33 cellular contexts compared by ENCODE assay signal in the genomic region with DNA sequence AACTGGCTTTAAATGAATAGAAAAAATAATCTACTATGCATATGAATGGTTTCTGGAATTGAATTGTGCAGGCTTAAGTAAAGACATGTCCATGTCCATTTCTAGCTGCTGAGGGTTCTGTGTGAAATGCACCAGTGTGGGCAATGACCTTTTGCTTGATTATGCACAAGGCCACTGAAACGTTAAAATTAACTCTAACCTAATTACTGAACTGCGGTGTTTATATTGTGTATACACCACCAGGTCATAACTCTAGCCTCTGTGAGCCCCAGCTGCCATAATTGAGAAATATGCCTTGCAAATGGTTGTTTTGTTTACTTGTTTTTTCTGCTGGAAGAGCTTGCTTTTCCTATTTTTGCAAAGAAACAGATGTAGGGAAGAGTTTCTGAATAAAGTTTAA. TPM values are rescaled to one million over a fixed set of nuclear protein-coding genes. Genes with fewer than 3 reads are reported as not detected.
"Had no signal": no experiment of that assay in that cellular context is flagged by ENCODE, and none has a peak within 500 bp of the region (broad histone marks: within the 10 kb centered on the region; RNA-seq: fewer than 3 reads in every experiment).

No MANE protein-coding gene starts in this region.

- H3K27ac Mint-ChIP-seq: activated B cell treated with CpG ODN at 0.5 μM for 24 hours; activated CD8-positive, alpha-beta T cell treated with anti-CD3 and anti-CD28 coated beads for 36 hours; activated naive CD4-positive, alpha-beta T cell treated with anti-CD3 and anti-CD28 coated beads for 36 hours; activated naive CD4-positive, alpha-beta T cell treated with anti-CD3 and anti-CD28 coated beads, Interleukin-2, amount 50 U/mL, for 24 hours; activated naive CD8-positive, alpha-beta T cell treated with anti-CD3 and anti-CD28 coated beads for 36 hours; activated naive CD8-positive, alpha-beta T cell treated with anti-CD3 and anti-CD28 coated beads, Interleukin-2, amount 50 U/mL, for 24 hours; activated T-helper 2 cell treated with anti-CD3 and anti-CD28 coated beads, Interferon-gamma antibody, Interleukin-2, Interleukin-4, amounts not matched to agents 10 μg/mL and 5 μg/mL and 100 μg/mL, durations not matched to agents 14 hours and 24 hours and 36 hours; effector memory CD8-positive, alpha-beta T cell; T-helper 17 cell; T-helper 2 cell treated with Interferon-gamma antibody and Interleukin-4, amounts not matched to agents 5 μg/mL and 100 μg/mL, for 36 hours had no signal

- H3K36me3 Mint-ChIP-seq: activated naive CD4-positive, alpha-beta T cell treated with anti-CD3 and anti-CD28 coated beads, Interleukin-2, amount 50 U/mL, for 24 hours; activated naive CD8-positive, alpha-beta T cell treated with anti-CD3 and anti-CD28 coated beads for 36 hours had no signal

- H3K27me3 ChIP-seq: adrenal gland, body of pancreas, breast epithelium, cardiac muscle cell, esophagus muscularis mucosa, heart left ventricle had no signal

- H3K27me3 Mint-ChIP-seq: activated B cell treated with CpG ODN at 0.5 μM for 24 hours; activated naive CD8-positive, alpha-beta T cell treated with anti-CD3 and anti-CD28 coated beads, Interleukin-2, amount 50 U/mL, for 24 hours had no signal

- H3K9me3 ChIP-seq: adrenal gland, body of pancreas, breast epithelium, esophagus muscularis mucosa had no signal

- H3K4me3 ChIP-seq: adrenal gland, body of pancreas, breast epithelium, cardiac muscle cell, esophagus muscularis mucosa, heart left ventricle had no signal

- H3K36me3 ChIP-seq: adrenal gland, breast epithelium, heart left ventricle, WERI-Rb-1 had no signal

- H3K4me1 ChIP-seq: adrenal gland, body of pancreas, breast epithelium had no signal

- H3K27ac ChIP-seq: adrenal gland, body of pancreas, breast epithelium, cardiac muscle cell, esophagus muscularis mucosa, heart left ventricle, WERI-Rb-1 had no signal

- H3K9me3 Mint-ChIP-seq: activated B cell treated with CpG ODN at 0.5 μM for 24 hours; activated CD8-positive, alpha-beta T cell treated with anti-CD3 and anti-CD28 coated beads for 36 hours; activated naive CD4-positive, alpha-beta T cell treated with anti-CD3 and anti-CD28 coated beads for 36 hours; activated T-cell treated with anti-CD3 and anti-CD28 coated beads, Interleukin-2, amount 50 U/mL, for 4 hours; activated T-helper 2 cell treated with anti-CD3 and anti-CD28 coated beads, Interferon-gamma antibody, Interleukin-2, Interleukin-4, amounts not matched to agents 10 μg/mL and 5 μg/mL and 100 μg/mL, durations not matched to agents 14 hours and 24 hours and 36 hours; effector memory CD8-positive, alpha-beta T cell; T-helper 2 cell treated with Interferon-gamma antibody and Interleukin-4, amounts not matched to agents 5 μg/mL and 100 μg/mL, for 36 hours had no signal

- DNase-seq: activated B cell treated with CpG ODN at 0.5 μM for 24 hours; activated CD4-positive, alpha-beta T cell treated with anti-CD3 and anti-CD28 coated beads for 48 hours; activated CD4-positive, alpha-beta T cell treated with anti-CD3 and anti-CD28 coated beads, Interleukin-2, amount 50 U/mL, for 1 hour; activated CD4-positive, alpha-beta T cell treated with anti-CD3 and anti-CD28 coated beads, Interleukin-2, amount 50 U/mL, for 48 hours; activated CD8-positive, alpha-beta memory T cell treated with anti-CD3 and anti-CD28 coated beads for 24 hours; activated CD8-positive, alpha-beta T cell treated with anti-CD3 and anti-CD28 coated beads for 36 hours; activated effector memory CD4-positive, alpha-beta T cell treated with anti-CD3 and anti-CD28 coated beads, Interleukin-2, amount 50 U/mL, for 16 hours; activated naive CD4-positive, alpha-beta T cell treated with anti-CD3 and anti-CD28 coated beads for 36 hours; activated naive CD8-positive, alpha-beta T cell treated with anti-CD3 and anti-CD28 coated beads for 36 hours; activated naive CD8-positive, alpha-beta T cell treated with anti-CD3 and anti-CD28 coated beads, Interleukin-2, amount 50 U/mL, for 24 hours; activated T-cell treated with anti-CD3 and anti-CD28 coated beads, Interleukin-2, amount 50 U/mL, for 4 hours; adrenal gland; amygdala; aorta; body of pancreas; central memory CD4-positive, alpha-beta T cell; cortex of kidney; dermis blood vessel endothelial cell; effector CD4-positive, alpha-beta T cell; effector memory CD8-positive, alpha-beta T cell; erythroblast; foreskin melanocyte; heart left ventricle; T-helper 1 cell; T-helper 17 cell; T1000; WERI-Rb-1 had no signal

- H3K4me1 Mint-ChIP-seq: activated B cell treated with CpG ODN at 0.5 μM for 24 hours; activated naive CD4-positive, alpha-beta T cell treated with anti-CD3 and anti-CD28 coated beads, Interleukin-2, amount 50 U/mL, for 24 hours; activated naive CD8-positive, alpha-beta T cell treated with anti-CD3 and anti-CD28 coated beads for 36 hours; activated naive CD8-positive, alpha-beta T cell treated with anti-CD3 and anti-CD28 coated beads, Interleukin-2, amount 50 U/mL, for 24 hours; T-helper 17 cell had no signal

- H3K4me3 Mint-ChIP-seq: activated B cell treated with CpG ODN at 0.5 μM for 24 hours; activated CD8-positive, alpha-beta T cell treated with anti-CD3 and anti-CD28 coated beads for 36 hours; activated naive CD4-positive, alpha-beta T cell treated with anti-CD3 and anti-CD28 coated beads for 36 hours; activated naive CD4-positive, alpha-beta T cell treated with anti-CD3 and anti-CD28 coated beads, Interleukin-2, amount 50 U/mL, for 24 hours; activated naive CD8-positive, alpha-beta T cell treated with anti-CD3 and anti-CD28 coated beads for 36 hours; activated naive CD8-positive, alpha-beta T cell treated with anti-CD3 and anti-CD28 coated beads, Interleukin-2, amount 50 U/mL, for 24 hours; activated T-cell treated with anti-CD3 and anti-CD28 coated beads, Interleukin-2, amount 50 U/mL, for 4 hours; effector memory CD8-positive, alpha-beta T cell; T-helper 17 cell; T-helper 2 cell treated with Interferon-gamma antibody and Interleukin-4, amounts not matched to agents 5 μg/mL and 100 μg/mL, for 36 hours had no signal

RNA-seq across cellular contexts. Expression of gene RSPO3, which starts 46.1 kb away (rescaled TPM):
- total RNA-seq: activated B cell treated with CpG ODN at 0.5 μM for 24 hours; activated CD8-positive, alpha-beta T cell treated with anti-CD3 and anti-CD28 coated beads for 36 hours; activated naive CD4-positive, alpha-beta T cell treated with anti-CD3 and anti-CD28 coated beads for 36 hours; activated naive CD8-positive, alpha-beta T cell treated with anti-CD3 and anti-CD28 coated beads for 36 hours; activated T-cell treated with anti-CD3 and anti-CD28 coated beads, Interleukin-2, amount 50 U/mL, for 4 hours; activated T-helper 2 cell treated with anti-CD3 and anti-CD28 coated beads, Interferon-gamma antibody, Interleukin-2, Interleukin-4, amounts not matched to agents 10 μg/mL and 5 μg/mL and 100 μg/mL, durations not matched to agents 14 hours and 24 hours and 36 hours; T-helper 17 cell had no signal
